In the genomic region with DNA sequence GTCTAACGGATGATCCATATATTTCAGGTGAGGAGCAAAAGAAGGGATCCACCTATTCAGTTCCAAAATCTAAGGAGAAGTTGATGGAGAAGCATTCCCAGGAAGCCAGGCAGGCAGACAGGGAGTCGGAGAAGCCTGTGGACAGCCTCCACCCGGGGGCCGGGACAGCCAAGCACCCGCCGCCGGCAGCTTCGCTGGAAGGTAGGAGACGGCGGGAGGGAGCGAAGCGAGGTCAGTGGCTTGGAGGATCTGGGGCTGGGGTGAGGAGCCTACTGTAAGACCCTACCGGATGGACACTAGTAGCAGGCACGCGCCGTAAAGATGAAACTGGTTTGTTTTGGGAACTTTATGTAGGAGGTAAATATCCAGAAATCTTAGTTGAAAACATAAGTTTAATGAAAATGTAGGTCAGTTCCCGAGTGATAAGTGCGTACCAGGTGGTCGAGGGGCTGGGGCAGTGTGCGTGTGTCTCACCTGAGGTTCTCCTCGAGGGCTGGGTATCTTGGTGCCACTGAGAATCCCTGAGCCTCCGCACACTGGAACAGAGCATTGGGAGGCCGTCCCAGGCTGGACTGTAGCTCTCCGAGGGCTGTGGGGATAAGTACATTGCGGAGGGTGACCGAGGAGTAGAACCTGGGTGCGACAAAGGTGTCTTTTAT, we compare ENCODE assay signal across 8 cellular contexts. TPM values are rescaled to one million over a fixed set of nuclear protein-coding genes. Genes with fewer than 3 reads are reported as not detected.
A peak's percentile ranks its signal among the peaks of the same experiment; 100 is the strongest.
DNase-seq lines count a peak whose midpoint lies in the region; ATAC-seq, FAIRE-seq and TF ChIP-seq lines count a peak whose summit lies in the region.

No MANE protein-coding gene starts in this region.

- peak overlapping the region; percentile 80 for H3K4me3 Mint-ChIP-seq in CD8-positive, alpha-beta T cell
- H3K4me3 Mint-ChIP-seq in activated T-helper 2 cell treated with anti-CD3 and anti-CD28 coated beads, Interferon-gamma antibody, Interleukin-2, Interleukin-4, amounts not matched to agents 10 μg/mL and 5 μg/mL and 100 μg/mL, durations not matched to agents 14 hours and 24 hours and 36 hours (ENCODE audit: low read depth) = peak overlapping the region; percentile 92

- FAIRE-seq in small intestine (lab: Jason Lieb, UNC) = no peak

- peaks cover 19% of the 10 kb centered on the region for H3K4me1 ChIP-seq in CD8-positive, alpha-beta T cell (ENCODE audit: insufficient read depth, low read length)
- H3K4me1 ChIP-seq in small intestine (ENCODE audit: control insufficient read depth in 2 of 2, insufficient read depth in 1 of 2, low read depth in 1 of 2, low read length in 1 of 2) = peaks cover 2 to 14% of the 10 kb centered on the region in 2 donors

- POLR2A ChIA-PET in CD8-positive, alpha-beta T cell (lab: Charles Lee) = interaction anchor here (0.6 to 1.6 kb wide), 3 partner anchors 10 to 215 kb away, joined by 3 to 6 read pairs (median 3); no protein-coding TSS in a partner anchor

- CTCF ChIA-PET in CD8-positive, alpha-beta T cell (lab: Charles Lee) = interaction anchor here (0.6 to 1.4 kb wide), 3 partner anchors 48 to 369 kb away, joined by 3 read pairs; no protein-coding TSS in a partner anchor

- H3K4me1 Mint-ChIP-seq in CD8-positive, alpha-beta T cell (ENCODE audit: low read depth) = peaks cover 29% of the 10 kb centered on the region
- peaks cover 15% of the 10 kb centered on the region for H3K4me1 Mint-ChIP-seq in activated T-helper 2 cell treated with anti-CD3 and anti-CD28 coated beads, Interferon-gamma antibody, Interleukin-2, Interleukin-4, amounts not matched to agents 10 μg/mL and 5 μg/mL and 100 μg/mL, durations not matched to agents 14 hours and 24 hours and 36 hours (ENCODE audit: low read depth)

- intact Hi-C loops in CD8-positive, alpha-beta T cell (cut with DNase I, micrococcal nuclease) = loop anchor here (1.0 to 10.0 kb wide), 5 partner anchors 28 to 804 kb away; partner anchors contain the start of genes CDK10 (in 1 of the 2), GALNS (in 1 of the 2), SPATA2L (in 1 of the 2) and TRAPPC2L (in 1 of the 2)
- intact Hi-C loops in activated T-helper 2 cell treated with anti-CD3 and anti-CD28 coated beads, Interferon-gamma antibody, Interleukin-2, Interleukin-4, amounts not matched to agents 10 μg/mL and 5 μg/mL and 100 μg/mL, durations not matched to agents 14 hours and 24 hours and 36 hours (cut with micrococcal nuclease) = loop anchor here (5.0 kb wide), 1 partner anchor 96 kb away; the partner anchor contains the start of gene RPL13

- peaks cover 25% of the 10 kb centered on the region for H3K36me3 Mint-ChIP-seq in CD8-positive, alpha-beta T cell
- H3K36me3 Mint-ChIP-seq in activated T-helper 2 cell treated with anti-CD3 and anti-CD28 coated beads, Interferon-gamma antibody, Interleukin-2, Interleukin-4, amounts not matched to agents 10 μg/mL and 5 μg/mL and 100 μg/mL, durations not matched to agents 14 hours and 24 hours and 36 hours (ENCODE audit: low read depth) = peaks cover 47% of the 10 kb centered on the region

- peak overlapping the region; percentile 91 for H3K4me3 ChIP-seq in CD8-positive, alpha-beta T cell (ENCODE audit: low read depth, low read length)
- peak overlapping the region; percentile 71 to 95 for H3K4me3 ChIP-seq in small intestine (ENCODE audit: low read depth in 1 of 2, low read length in 2 of 2)

- H3K9me3 ChIP-seq in CD8-positive, alpha-beta T cell (ENCODE audit: low read length) = no peaks in the 10 kb centered on the region
- no peaks in the 10 kb centered on the region for H3K9me3 ChIP-seq in small intestine (ENCODE audit: control insufficient read depth, low read depth)

- no peak for DNase-seq in CD8-positive, alpha-beta T cell
- peak; percentile 20 for DNase-seq in activated T-helper 2 cell treated with anti-CD3 and anti-CD28 coated beads, Interferon-gamma antibody, Interleukin-2, Interleukin-4, amounts not matched to agents 10 μg/mL and 5 μg/mL and 100 μg/mL, durations not matched to agents 14 hours and 24 hours and 36 hours (ENCODE audit: low spot score)
- peak; percentile 55 for DNase-seq in hepatic stellate cell (ENCODE audit: low spot score)
- DNase-seq in small intestine = peak; percentile 29
- DNase-seq in epidermal melanocyte (ENCODE audit: insufficient read length, low spot score) = no peak

- H3K27me3 Mint-ChIP-seq in CD8-positive, alpha-beta T cell (ENCODE audit: low read depth) = no peaks in the 10 kb centered on the region
- no peaks in the 10 kb centered on the region for H3K27me3 Mint-ChIP-seq in activated T-helper 2 cell treated with anti-CD3 and anti-CD28 coated beads, Interferon-gamma antibody, Interleukin-2, Interleukin-4, amounts not matched to agents 10 μg/mL and 5 μg/mL and 100 μg/mL, durations not matched to agents 14 hours and 24 hours and 36 hours (ENCODE audit: low read depth)

- H3K27ac ChIP-seq in CD8-positive, alpha-beta T cell (ENCODE audit: low read depth, low read length) = peak overlapping the region; percentile 85
- H3K27ac ChIP-seq in small intestine (ENCODE audit: low read depth in 1 of 2, low read length in 1 of 2) = peak overlapping the region; percentile 57 to 82

- WGBS in small intestine, 3 donors = 4 to 14% (median 7%) methylated on average over 27 of the region's 27 CpGs

- H3K9me3 Mint-ChIP-seq in CD8-positive, alpha-beta T cell = no peaks in the 10 kb centered on the region
- H3K9me3 Mint-ChIP-seq in activated T-helper 2 cell treated with anti-CD3 and anti-CD28 coated beads, Interferon-gamma antibody, Interleukin-2, Interleukin-4, amounts not matched to agents 10 μg/mL and 5 μg/mL and 100 μg/mL, durations not matched to agents 14 hours and 24 hours and 36 hours = no peaks in the 10 kb centered on the region

- no peak for ATAC-seq in CD8-positive, alpha-beta T cell
- ATAC-seq in HG03342 (IDR thresholded peaks at IDR 0.05; ENCODE audit: unreplicated experiment) (peak; percentile 6), HG02973 (IDR thresholded peaks at IDR 0.05; ENCODE audit: unreplicated experiment) (no peak), GM19328 (IDR thresholded peaks at IDR 0.05; ENCODE audit: unreplicated experiment) (no peak)

- H3K36me3 ChIP-seq in CD8-positive, alpha-beta T cell (ENCODE audit: insufficient read depth, low read length) = peaks cover 12% of the 10 kb centered on the region
- peaks cover 0 to 3% of the 10 kb centered on the region in 2 donors for H3K36me3 ChIP-seq in small intestine (ENCODE audit: control insufficient read depth in 2 of 2, insufficient read depth in 2 of 2, low read length in 2 of 2)

- no peak for TF ChIP-seq CTCF in CD8-positive, alpha-beta T cell (IDR thresholded peaks at IDR 0.05)

- H3K27ac Mint-ChIP-seq in CD8-positive, alpha-beta T cell = peak overlapping the region; percentile 30
- H3K27ac Mint-ChIP-seq in activated T-helper 2 cell treated with anti-CD3 and anti-CD28 coated beads, Interferon-gamma antibody, Interleukin-2, Interleukin-4, amounts not matched to agents 10 μg/mL and 5 μg/mL and 100 μg/mL, durations not matched to agents 14 hours and 24 hours and 36 hours = peak overlapping the region; percentile 89

- no peaks in the 10 kb centered on the region for H3K27me3 ChIP-seq in CD8-positive, alpha-beta T cell (ENCODE audit: insufficient read depth, low read length)
- H3K27me3 ChIP-seq in small intestine (ENCODE audit: control insufficient read depth in 2 of 2, insufficient read depth in 2 of 2, low read length in 2 of 2) = no peaks in the 10 kb centered on the region

RNA-seq across cellular contexts. Expression of gene SPATA33, which starts 0.7 kb away (rescaled TPM):
- 1 to 10 TPM; 4.8 to 5.1 TPM for total RNA-seq in CD8-positive, alpha-beta T cell
- total RNA-seq in activated T-helper 2 cell treated with anti-CD3 and anti-CD28 coated beads, Interferon-gamma antibody, Interleukin-2, Interleukin-4, amounts not matched to agents 10 μg/mL and 5 μg/mL and 100 μg/mL, durations not matched to agents 14 hours and 24 hours and 36 hours = 15.5 and 16.6 TPM in 2 replicates
- polyA plus RNA-seq in small intestine = 10 to 100 TPM in 1 of 3 donors, 1 to 10 TPM in 2; 6.5 to 17.0 (median 6.8) TPM

RNA-seq across cellular contexts. Expression of gene CHMP1A, which starts 0.8 kb away (rescaled TPM):
- 10 to 100 TPM; 82.9 to 90.8 TPM for total RNA-seq in CD8-positive, alpha-beta T cell
- total RNA-seq in activated T-helper 2 cell treated with anti-CD3 and anti-CD28 coated beads, Interferon-gamma antibody, Interleukin-2, Interleukin-4, amounts not matched to agents 10 μg/mL and 5 μg/mL and 100 μg/mL, durations not matched to agents 14 hours and 24 hours and 36 hours = 80.0 and 89.0 TPM in 2 replicates
- 100 to 1,000 TPM in 2 of 3 donors, 10 to 100 TPM in 1; 95.3 to 202 (median 181) TPM for polyA plus RNA-seq in small intestine

RNA-seq across cellular contexts. Expression of gene CDK10, which starts 28.1 kb away (rescaled TPM):
- 10 to 100 TPM; 67.0 to 73.1 TPM for total RNA-seq in CD8-positive, alpha-beta T cell
- total RNA-seq in activated T-helper 2 cell treated with anti-CD3 and anti-CD28 coated beads, Interferon-gamma antibody, Interleukin-2, Interleukin-4, amounts not matched to agents 10 μg/mL and 5 μg/mL and 100 μg/mL, durations not matched to agents 14 hours and 24 hours and 36 hours = 95.5 and 103 TPM in 2 replicates
- 100 to 1,000 TPM; 100 to 239 (median 169) TPM for polyA plus RNA-seq in small intestine

RNA-seq across cellular contexts. Expression of gene SPATA2L, which starts 43.2 kb away (rescaled TPM):
- total RNA-seq in CD8-positive, alpha-beta T cell = 10 to 100 TPM; 26.5 to 28.6 TPM
- total RNA-seq in activated T-helper 2 cell treated with anti-CD3 and anti-CD28 coated beads, Interferon-gamma antibody, Interleukin-2, Interleukin-4, amounts not matched to agents 10 μg/mL and 5 μg/mL and 100 μg/mL, durations not matched to agents 14 hours and 24 hours and 36 hours = 10.9 and 12.9 TPM in 2 replicates
- 10 to 100 TPM in 2 of 3 donors, 1 to 10 TPM in 1; 9.2 to 42.7 (median 29.7) TPM for polyA plus RNA-seq in small intestine

RNA-seq across cellular contexts. Expression of gene DPEP1, which starts 44.9 kb away (rescaled TPM):
- not detected for total RNA-seq in CD8-positive, alpha-beta T cell
- total RNA-seq in activated T-helper 2 cell treated with anti-CD3 and anti-CD28 coated beads, Interferon-gamma antibody, Interleukin-2, Interleukin-4, amounts not matched to agents 10 μg/mL and 5 μg/mL and 100 μg/mL, durations not matched to agents 14 hours and 24 hours and 36 hours = not detected in 2 replicates
- 100 to 1,000 TPM; 125 to 365 (median 319) TPM for polyA plus RNA-seq in small intestine

Comparison
In these comparisons a context has a peak if more than half of its experiments do, and no peak if none do; other contexts are left out.
1. DNase-seq: peak in activated T-helper 2 cell treated with anti-CD3 and anti-CD28 coated beads, Interferon-gamma antibody, Interleukin-2, Interleukin-4, amounts not matched to agents 10 μg/mL and 5 μg/mL and 100 μg/mL, durations not matched to agents 14 hours and 24 hours and 36 hours (single experiment), hepatic stellate cell (single experiment) and small intestine (single experiment); none in CD8-positive, alpha-beta T cell (0 of 7) and epidermal melanocyte (single experiment).